In the genomic region with DNA sequence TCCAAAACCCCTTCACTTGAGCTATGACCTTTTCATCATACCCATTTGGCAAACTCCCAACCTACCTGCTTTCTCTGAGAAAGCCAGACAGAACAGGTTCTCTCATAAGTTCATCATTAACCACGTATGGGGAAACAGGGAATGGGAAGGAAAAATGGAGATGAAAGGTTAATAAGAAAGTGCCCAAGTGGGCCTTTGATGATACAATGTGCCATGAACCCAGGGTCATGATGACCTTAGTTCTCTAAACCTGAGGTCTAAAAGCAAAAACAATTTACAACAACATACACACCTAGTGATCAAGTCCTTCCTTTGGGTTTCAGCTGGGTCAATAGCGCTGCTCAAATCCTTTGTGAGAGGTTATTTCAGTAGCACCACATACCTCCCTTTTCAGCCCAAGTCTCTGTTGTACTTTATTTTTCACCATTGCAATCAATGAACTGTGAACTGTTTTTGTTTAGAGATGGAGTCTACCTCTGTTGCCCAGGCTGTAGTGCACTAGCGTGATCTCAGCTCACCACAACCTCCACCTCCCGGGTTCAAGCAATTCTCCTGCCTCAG, we compare ENCODE assay signal across 1 cellular context.
TF ChIP-seq lines count a peak whose summit lies in the region.

No MANE protein-coding gene starts in this region.

TF ChIP-seq in HepG2, 621 proteins besides CTCF, POLR2A, EP300 and RAD21 (continued from another document):
- TF ChIP-seq, protein P1, sequence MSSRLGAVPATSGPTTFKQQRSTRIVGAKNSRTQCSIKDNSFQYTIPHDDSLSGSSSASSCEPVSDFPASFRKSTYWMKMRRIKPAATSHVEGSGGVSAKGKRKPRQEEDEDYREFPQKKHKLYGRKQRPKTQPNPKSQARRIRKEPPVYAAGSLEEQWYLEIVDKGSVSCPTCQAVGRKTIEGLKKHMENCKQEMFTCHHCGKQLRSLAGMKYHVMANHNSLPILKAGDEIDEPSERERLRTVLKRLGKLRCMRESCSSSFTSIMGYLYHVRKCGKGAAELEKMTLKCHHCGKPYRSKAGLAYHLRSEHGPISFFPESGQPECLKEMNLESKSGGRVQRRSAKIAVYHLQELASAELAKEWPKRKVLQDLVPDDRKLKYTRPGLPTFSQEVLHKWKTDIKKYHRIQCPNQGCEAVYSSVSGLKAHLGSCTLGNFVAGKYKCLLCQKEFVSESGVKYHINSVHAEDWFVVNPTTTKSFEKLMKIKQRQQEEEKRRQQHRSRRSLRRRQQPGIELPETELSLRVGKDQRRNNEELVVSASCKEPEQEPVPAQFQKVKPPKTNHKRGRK (CRISPR knock-in tag; IDR thresholded peaks at IDR 0.05): no peak
- no peak for TF ChIP-seq ZNF703 (CRISPR knock-in tag; IDR thresholded peaks at IDR 0.05; ENCODE audit: borderline replicate concordance)
- TF ChIP-seq, protein P2, sequence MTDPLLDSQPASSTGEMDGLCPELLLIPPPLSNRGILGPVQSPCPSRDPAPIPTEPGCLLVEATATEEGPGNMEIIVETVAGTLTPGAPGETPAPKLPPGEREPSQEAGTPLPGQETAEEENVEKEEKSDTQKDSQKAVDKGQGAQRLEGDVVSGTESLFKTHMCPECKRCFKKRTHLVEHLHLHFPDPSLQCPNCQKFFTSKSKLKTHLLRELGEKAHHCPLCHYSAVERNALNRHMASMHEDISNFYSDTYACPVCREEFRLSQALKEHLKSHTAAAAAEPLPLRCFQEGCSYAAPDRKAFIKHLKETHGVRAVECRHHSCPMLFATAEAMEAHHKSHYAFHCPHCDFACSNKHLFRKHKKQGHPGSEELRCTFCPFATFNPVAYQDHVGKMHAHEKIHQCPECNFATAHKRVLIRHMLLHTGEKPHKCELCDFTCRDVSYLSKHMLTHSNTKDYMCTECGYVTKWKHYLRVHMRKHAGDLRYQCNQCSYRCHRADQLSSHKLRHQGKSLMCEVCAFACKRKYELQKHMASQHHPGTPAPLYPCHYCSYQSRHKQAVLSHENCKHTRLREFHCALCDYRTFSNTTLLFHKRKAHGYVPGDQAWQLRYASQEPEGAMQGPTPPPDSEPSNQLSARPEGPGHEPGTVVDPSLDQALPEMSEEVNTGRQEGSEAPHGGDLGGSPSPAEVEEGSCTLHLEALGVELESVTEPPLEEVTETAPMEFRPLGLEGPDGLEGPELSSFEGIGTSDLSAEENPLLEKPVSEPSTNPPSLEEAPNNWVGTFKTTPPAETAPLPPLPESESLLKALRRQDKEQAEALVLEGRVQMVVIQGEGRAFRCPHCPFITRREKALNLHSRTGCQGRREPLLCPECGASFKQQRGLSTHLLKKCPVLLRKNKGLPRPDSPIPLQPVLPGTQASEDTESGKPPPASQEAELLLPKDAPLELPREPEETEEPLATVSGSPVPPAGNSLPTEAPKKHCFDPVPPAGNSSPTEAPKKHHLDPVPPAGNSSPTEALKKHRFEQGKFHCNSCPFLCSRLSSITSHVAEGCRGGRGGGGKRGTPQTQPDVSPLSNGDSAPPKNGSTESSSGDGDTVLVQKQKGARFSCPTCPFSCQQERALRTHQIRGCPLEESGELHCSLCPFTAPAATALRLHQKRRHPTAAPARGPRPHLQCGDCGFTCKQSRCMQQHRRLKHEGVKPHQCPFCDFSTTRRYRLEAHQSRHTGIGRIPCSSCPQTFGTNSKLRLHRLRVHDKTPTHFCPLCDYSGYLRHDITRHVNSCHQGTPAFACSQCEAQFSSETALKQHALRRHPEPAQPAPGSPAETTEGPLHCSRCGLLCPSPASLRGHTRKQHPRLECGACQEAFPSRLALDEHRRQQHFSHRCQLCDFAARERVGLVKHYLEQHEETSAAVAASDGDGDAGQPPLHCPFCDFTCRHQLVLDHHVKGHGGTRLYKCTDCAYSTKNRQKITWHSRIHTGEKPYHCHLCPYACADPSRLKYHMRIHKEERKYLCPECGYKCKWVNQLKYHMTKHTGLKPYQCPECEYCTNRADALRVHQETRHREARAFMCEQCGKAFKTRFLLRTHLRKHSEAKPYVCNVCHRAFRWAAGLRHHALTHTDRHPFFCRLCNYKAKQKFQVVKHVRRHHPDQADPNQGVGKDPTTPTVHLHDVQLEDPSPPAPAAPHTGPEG (CRISPR knock-in tag; IDR thresholded peaks at IDR 0.05): no peak
- peak; percentile 60; the same call in 1 of the 2 replicates for TF ChIP-seq TARDBP (CRISPR knock-in tag; IDR thresholded peaks at IDR 0.05)
- peak; percentile 51; the same call in 1 of the 2 replicates for TF ChIP-seq ZNF670 (CRISPR knock-in tag; IDR thresholded peaks at IDR 0.05; ENCODE audit: borderline replicate concordance)
- TF ChIP-seq, protein P3, sequence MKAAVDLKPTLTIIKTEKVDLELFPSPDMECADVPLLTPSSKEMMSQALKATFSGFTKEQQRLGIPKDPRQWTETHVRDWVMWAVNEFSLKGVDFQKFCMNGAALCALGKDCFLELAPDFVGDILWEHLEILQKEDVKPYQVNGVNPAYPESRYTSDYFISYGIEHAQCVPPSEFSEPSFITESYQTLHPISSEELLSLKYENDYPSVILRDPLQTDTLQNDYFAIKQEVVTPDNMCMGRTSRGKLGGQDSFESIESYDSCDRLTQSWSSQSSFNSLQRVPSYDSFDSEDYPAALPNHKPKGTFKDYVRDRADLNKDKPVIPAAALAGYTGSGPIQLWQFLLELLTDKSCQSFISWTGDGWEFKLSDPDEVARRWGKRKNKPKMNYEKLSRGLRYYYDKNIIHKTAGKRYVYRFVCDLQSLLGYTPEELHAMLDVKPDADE (CRISPR knock-in tag; IDR thresholded peaks at IDR 0.05): no peak
- no peak for TF ChIP-seq CREB1 (IDR thresholded peaks at IDR 0.05)
- TF ChIP-seq CREB1 (CRISPR knock-in tag; IDR thresholded peaks at IDR 0.05): peak; percentile 73
- TF ChIP-seq NR2C2 (CRISPR knock-in tag; IDR thresholded peaks at IDR 0.05; ENCODE audit: borderline replicate concordance): peak; percentile 80
- TF ChIP-seq GTF2F1 (IDR thresholded peaks at IDR 0.05; ENCODE audit: low read length): no peak
- no peak for TF ChIP-seq MAZ (IDR thresholded peaks at IDR 0.05; ENCODE audit: borderline replicate concordance, low read depth, low read length)
- no peak for TF ChIP-seq MAZ (CRISPR knock-in tag; IDR thresholded peaks at IDR 0.05; ENCODE audit: low read depth)
- TF ChIP-seq ESRRA (CRISPR knock-in tag; IDR thresholded peaks at IDR 0.05; ENCODE audit: low read depth): peak; percentile 94
- no peak for TF ChIP-seq CBFB (CRISPR knock-in tag; IDR thresholded peaks at IDR 0.05)
- TF ChIP-seq, protein P4, sequence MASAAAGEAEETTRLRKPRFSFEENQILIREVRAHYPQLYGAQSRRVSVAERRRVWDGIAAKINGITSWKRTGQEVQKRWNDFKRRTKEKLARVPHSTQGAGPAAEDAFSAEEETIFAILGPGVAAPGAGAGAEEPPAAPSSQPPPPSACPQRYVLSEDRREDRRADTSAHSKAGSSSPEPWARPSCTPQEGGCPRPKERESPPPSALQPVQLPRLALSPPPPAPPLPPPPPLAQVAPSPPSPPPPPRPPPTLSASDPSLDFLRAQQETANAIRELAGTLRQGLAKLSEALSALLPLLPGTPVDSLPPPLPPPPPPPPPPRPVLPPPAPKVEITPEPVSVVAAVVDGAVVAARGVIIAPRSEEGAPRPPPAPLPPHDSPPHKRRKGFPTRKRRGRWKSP (CRISPR knock-in tag; IDR thresholded peaks at IDR 0.05): peak; percentile 65; the same call in 1 of the 2 replicates
- TF ChIP-seq ZBTB20 (CRISPR knock-in tag; IDR thresholded peaks at IDR 0.05; ENCODE audit: borderline replicate concordance, low read depth): peak; percentile 31; the same call in 1 of the 2 replicates
- no peak for TF ChIP-seq NONO (IDR thresholded peaks at IDR 0.05)
- TF ChIP-seq NONO (CRISPR knock-in tag; conservative IDR thresholded peaks at IDR 0.05): peak; percentile 65; the same call in 1 of the 2 replicates
- no peak for TF ChIP-seq NR3C1 (CRISPR knock-in tag; IDR thresholded peaks at IDR 0.05)
- no peak for TF ChIP-seq SRY (CRISPR knock-in tag; IDR thresholded peaks at IDR 0.05)
- TF ChIP-seq ZBTB21 (CRISPR knock-in tag; IDR thresholded peaks at IDR 0.05): 0 out of 2 replicates have a peak, but pooled peaks have one; percentile 20
- peak; percentile 85 for TF ChIP-seq BCL6 (CRISPR knock-in tag; IDR thresholded peaks at IDR 0.05)
- no peak for TF ChIP-seq ATF7 (IDR thresholded peaks at IDR 0.05)
- no peak for TF ChIP-seq ATF7 (CRISPR knock-in tag; IDR thresholded peaks at IDR 0.05)
- TF ChIP-seq, protein P5, sequence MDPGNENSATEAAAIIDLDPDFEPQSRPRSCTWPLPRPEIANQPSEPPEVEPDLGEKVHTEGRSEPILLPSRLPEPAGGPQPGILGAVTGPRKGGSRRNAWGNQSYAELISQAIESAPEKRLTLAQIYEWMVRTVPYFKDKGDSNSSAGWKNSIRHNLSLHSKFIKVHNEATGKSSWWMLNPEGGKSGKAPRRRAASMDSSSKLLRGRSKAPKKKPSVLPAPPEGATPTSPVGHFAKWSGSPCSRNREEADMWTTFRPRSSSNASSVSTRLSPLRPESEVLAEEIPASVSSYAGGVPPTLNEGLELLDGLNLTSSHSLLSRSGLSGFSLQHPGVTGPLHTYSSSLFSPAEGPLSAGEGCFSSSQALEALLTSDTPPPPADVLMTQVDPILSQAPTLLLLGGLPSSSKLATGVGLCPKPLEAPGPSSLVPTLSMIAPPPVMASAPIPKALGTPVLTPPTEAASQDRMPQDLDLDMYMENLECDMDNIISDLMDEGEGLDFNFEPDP (CRISPR knock-in tag; conservative IDR thresholded peaks at IDR 0.05): no peak
- TF ChIP-seq HNRNPH1 (optimal IDR thresholded peaks at IDR 0.05; ENCODE audit: low read depth, low read length): no peak
- peak; percentile 63 for TF ChIP-seq ZNF121 (CRISPR knock-in tag; IDR thresholded peaks at IDR 0.05)
- 0 out of 2 replicates have a peak, but pooled peaks have one; percentile 21 for TF ChIP-seq ZKSCAN8 (CRISPR knock-in tag; IDR thresholded peaks at IDR 0.05; ENCODE audit: borderline replicate concordance)
- no peak for TF ChIP-seq FOSL1 (CRISPR knock-in tag; IDR thresholded peaks at IDR 0.05; ENCODE audit: borderline replicate concordance)
- TF ChIP-seq ZNF614 (CRISPR knock-in tag; IDR thresholded peaks at IDR 0.05; ENCODE audit: borderline replicate concordance): peak; percentile 93
- no peak for TF ChIP-seq KLF9 (CRISPR knock-in tag; IDR thresholded peaks at IDR 0.05; ENCODE audit: low read depth)
- no peak; the same call in 1 of the 2 replicates for TF ChIP-seq KDM5A (IDR thresholded peaks at IDR 0.05; ENCODE audit: borderline replicate concordance, low read length)
- TF ChIP-seq TSC22D2 (CRISPR knock-in tag; IDR thresholded peaks at IDR 0.05; ENCODE audit: borderline replicate concordance): no peak
- TF ChIP-seq CENPX (CRISPR knock-in tag; IDR thresholded peaks at IDR 0.05): no peak
- peak; percentile 69; the same call in 1 of the 2 replicates for TF ChIP-seq DPF2 (CRISPR knock-in tag; IDR thresholded peaks at IDR 0.05; ENCODE audit: borderline replicate concordance, low read depth)
- TF ChIP-seq, protein P6, sequence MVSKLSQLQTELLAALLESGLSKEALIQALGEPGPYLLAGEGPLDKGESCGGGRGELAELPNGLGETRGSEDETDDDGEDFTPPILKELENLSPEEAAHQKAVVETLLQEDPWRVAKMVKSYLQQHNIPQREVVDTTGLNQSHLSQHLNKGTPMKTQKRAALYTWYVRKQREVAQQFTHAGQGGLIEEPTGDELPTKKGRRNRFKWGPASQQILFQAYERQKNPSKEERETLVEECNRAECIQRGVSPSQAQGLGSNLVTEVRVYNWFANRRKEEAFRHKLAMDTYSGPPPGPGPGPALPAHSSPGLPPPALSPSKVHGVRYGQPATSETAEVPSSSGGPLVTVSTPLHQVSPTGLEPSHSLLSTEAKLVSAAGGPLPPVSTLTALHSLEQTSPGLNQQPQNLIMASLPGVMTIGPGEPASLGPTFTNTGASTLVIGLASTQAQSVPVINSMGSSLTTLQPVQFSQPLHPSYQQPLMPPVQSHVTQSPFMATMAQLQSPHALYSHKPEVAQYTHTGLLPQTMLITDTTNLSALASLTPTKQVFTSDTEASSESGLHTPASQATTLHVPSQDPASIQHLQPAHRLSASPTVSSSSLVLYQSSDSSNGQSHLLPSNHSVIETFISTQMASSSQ (IDR thresholded peaks at IDR 0.05; ENCODE audit: low read depth): peak; percentile 93
- TF ChIP-seq, protein P6 (CRISPR knock-in tag; IDR thresholded peaks at IDR 0.05; ENCODE audit: borderline replicate concordance): peak; percentile 94
- no peak for TF ChIP-seq IRX3 (CRISPR knock-in tag; IDR thresholded peaks at IDR 0.05; ENCODE audit: borderline replicate concordance, low read depth)
